ENCODE assay signal across 8 cellular contexts in the genomic region with DNA sequence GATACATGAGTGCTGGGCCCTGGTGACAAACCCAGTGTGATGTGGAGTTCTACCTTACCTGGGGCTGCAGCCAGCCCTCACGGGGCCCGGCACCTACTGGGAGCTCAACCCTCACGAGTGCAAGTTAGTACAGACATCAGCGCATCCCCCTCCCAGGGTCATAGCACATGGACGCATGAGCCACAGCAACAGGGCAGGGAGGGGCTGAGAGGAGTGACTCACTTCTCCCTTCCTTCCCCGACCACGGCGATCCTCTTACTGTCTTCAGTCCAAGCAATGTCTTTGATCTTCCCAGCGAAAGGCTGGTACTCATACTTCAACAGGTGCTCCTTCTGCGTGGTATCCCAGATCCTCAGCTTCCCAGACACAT. TPM values are rescaled to one million over a fixed set of nuclear protein-coding genes. Genes with fewer than 3 reads are reported as not detected.
A peak's percentile ranks its signal among the peaks of the same experiment; 100 is the strongest.
DNase-seq lines count a peak whose midpoint lies in the region; ATAC-seq and TF ChIP-seq lines count a peak whose summit lies in the region.

No MANE protein-coding gene starts in this region.

- peaks cover 56% of the 10 kb centered on the region for H3K36me3 ChIP-seq in H7 (replicated peaks; ENCODE audit: control insufficient read depth, insufficient read depth, low read length)

- peak; percentile 90 for DNase-seq in A172 (ENCODE audit: low spot score)
- peak; percentile 91 for DNase-seq in HT1080 (ENCODE audit: low read depth)
- peak; percentile 52 to 62 for DNase-seq in activated T-cell treated with anti-CD3 and anti-CD28 coated beads, Interleukin-2, amount 50 U/mL, for 48 hours
- peak; percentile 71 for DNase-seq in glomerular visceral epithelial cell (ENCODE audit: extremely low spot score)
- DNase-seq in occipital lobe (lab: John Stamatoyannopoulos, UW): no peak
- no peak for DNase-seq in H7
- DNase-seq in NCI-H510A treated with DMSO at 0.1 percent for 48 hours (lab: John Stamatoyannopoulos, UW): no peak
- no peak for DNase-seq in omental fat pad (ENCODE audit: low spot score)

- no peak overlapping the region for H3K4me3 ChIP-seq in H7 (ENCODE audit: insufficient read depth, low read depth, low read length)

- no peaks in the 10 kb centered on the region for H3K27me3 ChIP-seq in H7 (ENCODE audit: control insufficient read depth, insufficient read depth, low read length)

- TF ChIP-seq CTCF in omental fat pad (IDR thresholded peaks at IDR 0.05): no peak

- ATAC-seq in omental fat pad (ENCODE audit: low FRiP score): no peak

RNA-seq across cellular contexts. Expression of gene WDR1, which starts 17.8 kb away (rescaled TPM):
- 271 and 296 TPM in 2 replicates for total RNA-seq in A172 (2014; rRNA removed; shearing (Covaris generic))
- total RNA-seq in HT1080 (2014; rRNA removed; shearing (Covaris generic)): 369 and 395 TPM in 2 replicates
- 381 and 391 TPM in 2 replicates for polyA plus RNA-seq in HT1080 (2015; cell fraction: cytosol; rRNA removed)
- 417 and 423 TPM in 2 replicates for polyA plus RNA-seq in HT1080 (2015; cell fraction: nucleus; rRNA removed)
- 75.5 TPM for total RNA-seq in occipital lobe
- total RNA-seq in H7 (2014; rRNA removed; shearing (Covaris generic)): 219 and 254 TPM in 2 replicates
- total RNA-seq in omental fat pad: 100 to 1,000 TPM; 114 to 219 (median 135) TPM

Comparison
In these comparisons a context has a peak if more than half of its experiments do, and no peak if none do; other contexts are left out.
1. DNase-seq: peak in A172 (single experiment), HT1080 (single experiment), activated T-cell treated with anti-CD3 and anti-CD28 coated beads, Interleukin-2, amount 50 U/mL, for 48 hours (2 of 2) and glomerular visceral epithelial cell (single experiment); none in occipital lobe (single experiment), H7 (single experiment), NCI-H510A treated with DMSO at 0.1 percent for 48 hours (single experiment) and omental fat pad (single experiment).